13 cellular contexts compared by ENCODE assay signal in genomic region chr6:153108320-153108719, GRCh38. TPM values are rescaled to one million over a fixed set of nuclear protein-coding genes. Genes with fewer than 3 reads are reported as not detected.
DNase-seq lines count a peak whose midpoint lies in the region; ATAC-seq and TF ChIP-seq lines count a peak whose summit lies in the region.
"Had no signal": no experiment of that assay in that cellular context is flagged by ENCODE, and none has a peak within 500 bp of the region (broad histone marks: within the 10 kb centered on the region; RNA-seq: fewer than 3 reads in every experiment).

No MANE protein-coding gene starts in this region.

- H3K27ac ChIP-seq in C4-2B (no peak overlapping the region), brain microvascular endothelial cell (no peak overlapping the region)

- no peak overlapping the region for H3K4me3 ChIP-seq in brain microvascular endothelial cell (ENCODE audit: low read depth, low read length)

- no peaks in the 10 kb centered on the region for H3K36me3 ChIP-seq in brain microvascular endothelial cell (replicated peaks)

- in situ Hi-C loops in brain microvascular endothelial cell (cut with HindIII; ENCODE audit: low pct_ligation_motif_present, low sequenced_read_pairs): no loop called here

- peak; percentile 36 for TF ChIP-seq CTCF in C4-2B (conservative IDR thresholded peaks at IDR 0.05)
- peak; percentile 66 for TF ChIP-seq CTCF in brain microvascular endothelial cell (IDR thresholded peaks at IDR 0.05; ENCODE audit: low read depth, low read length, missing control alignments)

- H3K27me3 ChIP-seq in brain microvascular endothelial cell (replicated peaks): no peaks in the 10 kb centered on the region

- DNase-seq in LHCN-M2 (ENCODE audit: low read depth): peak; percentile 57
- no peak for DNase-seq in brain microvascular endothelial cell
- peak; percentile 35 to 67 for DNase-seq in lung microvascular endothelial cell (ENCODE audit: low read depth in 2 of 2)
- DNase-seq in activated CD4-positive, alpha-beta T cell treated with anti-CD3 and anti-CD28 coated beads for 48 hours: no peak
- DNase-seq: activated T-cell treated with anti-CD3 and anti-CD28 coated beads for 4 hours; effector CD8-positive, alpha-beta T cell; NCI-H446 treated with DMSO at 0.1 percent for 48 hours; posterior cingulate gyrus had no signal

- no peak for ATAC-seq in GM19455 (IDR thresholded peaks at IDR 0.05; ENCODE audit: unreplicated experiment)
- ATAC-seq in HG03520 (IDR thresholded peaks at IDR 0.05; ENCODE audit: unreplicated experiment): no peak
- ATAC-seq in HG03432 (IDR thresholded peaks at IDR 0.05; ENCODE audit: unreplicated experiment): no peak

RNA-seq across cellular contexts. Expression of gene RGS17, which starts 22.8 kb away (rescaled TPM):
- total RNA-seq in LHCN-M2 (2014; rRNA removed) (33.6 and 39.4 TPM in 2 replicates), lung microvascular endothelial cell (2.8 and 4.1 TPM in 2 replicates)
- polyA plus RNA-seq in LHCN-M2 (2012): 1.2 TPM
- total RNA-seq: T-helper 1 cell treated with Interleukin-12 subunit alpha and Interleukin-12 subunit beta and Interleukin-4 antibody, amounts not matched to agents 30 ng/mL and 1 ng/mL, for 36 hours had no signal

Comparison
In these comparisons a context has a peak if more than half of its experiments do, and no peak if none do; other contexts are left out.
1. DNase-seq: peak in LHCN-M2 (single experiment) and lung microvascular endothelial cell (2 of 2); none in brain microvascular endothelial cell (single experiment) and activated CD4-positive, alpha-beta T cell treated with anti-CD3 and anti-CD28 coated beads for 48 hours (single experiment).